19 cellular contexts compared by ENCODE assay signal in genomic region chr2:23349508-23349907, GRCh38.
"Had no signal": no experiment of that assay in that cellular context is flagged by ENCODE, and none has a peak within 500 bp of the region (broad histone marks: within the 10 kb centered on the region; RNA-seq: fewer than 3 reads in every experiment).

No MANE protein-coding gene starts in this region.

- H3K27ac ChIP-seq: colonic mucosa, coronary artery, epithelial cell of prostate, esophagus squamous epithelium, foreskin keratinocyte, gastrocnemius medialis had no signal

- H3K4me3 ChIP-seq: colonic mucosa, coronary artery, dorsolateral prefrontal cortex, esophagus muscularis mucosa, esophagus squamous epithelium, gastrocnemius medialis, gastroesophageal sphincter, heart left ventricle had no signal

- H3K36me3 ChIP-seq: colonic mucosa, esophagus muscularis mucosa, esophagus squamous epithelium, gastrocnemius medialis, gastroesophageal sphincter, heart left ventricle had no signal

- H3K9me3 ChIP-seq: colonic mucosa, esophagus muscularis mucosa, esophagus squamous epithelium, gastrocnemius medialis, gastroesophageal sphincter, heart left ventricle had no signal

- H3K4me1 ChIP-seq: colonic mucosa, foreskin keratinocyte had no signal

- H3K27me3 ChIP-seq: colonic mucosa, esophagus muscularis mucosa, gastrocnemius medialis had no signal

- ATAC-seq: effector memory CD8-positive, alpha-beta T cell; esophagus mucosa; foreskin keratinocyte; gastrocnemius medialis; gastroesophageal sphincter; heart left ventricle had no signal

- DNase-seq: colonic mucosa; cortex of kidney; effector CD4-positive, alpha-beta T cell; effector CD8-positive, alpha-beta T cell; effector memory CD4-positive, alpha-beta T cell; effector memory CD8-positive, alpha-beta T cell; erythroblast; esophagus squamous epithelium; foreskin keratinocyte; foreskin melanocyte; gastrocnemius medialis; glutamatergic neuron; heart left ventricle had no signal
